20 cellular contexts compared by ENCODE assay signal in the genomic region with DNA sequence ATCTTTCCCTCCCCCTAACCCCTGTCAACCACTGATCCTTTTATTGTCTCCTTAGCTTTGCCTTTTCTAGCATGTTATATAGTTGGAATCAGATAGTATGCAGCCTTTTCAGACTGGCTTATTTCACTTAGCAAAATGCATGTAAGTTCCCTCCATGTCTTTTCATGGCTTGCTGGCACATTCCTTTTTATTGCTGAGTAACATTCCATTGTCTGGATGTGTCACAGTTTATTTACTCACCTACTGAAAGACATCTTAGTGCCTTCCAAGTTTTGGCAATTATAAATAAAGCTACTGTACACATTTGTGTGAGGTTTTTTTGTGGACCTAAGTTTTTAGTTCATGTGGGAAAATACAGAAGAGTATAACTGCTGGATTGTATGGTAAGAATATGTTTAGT.
"Had no signal": no experiment of that assay in that cellular context is flagged by ENCODE, and none has a peak within 500 bp of the region (broad histone marks: within the 10 kb centered on the region; RNA-seq: fewer than 3 reads in every experiment).

No MANE protein-coding gene starts in this region.

- ATAC-seq: activated CD4-positive, alpha-beta T cell treated with anti-CD3 and anti-CD28 coated beads for 36 hours; activated CD8-positive, alpha-beta memory T cell treated with anti-CD3 and anti-CD28 coated beads, Interleukin-2, amount 10 ng/mL, durations not matched to agents 7 days and 5 days; activated T-helper 17 cell treated with anti-CD3 and anti-CD28 coated beads, Interleukin-2, amount 50 U/mL, for 72 hours; stimulated activated naive B cell treated with anti-CD40 and anti-IgM and Interleukin-4, amounts not matched to agents 10 μg/mL and 1 μg/mL and 100 μg/mL, for 72 hours; T-cell; upper lobe of right lung; WTC11 had no signal

- H3K4me3 ChIP-seq: esophagus muscularis mucosa, left ventricle myocardium inferior, sigmoid colon, upper lobe of right lung had no signal

- H3K36me3 ChIP-seq: brain microvascular endothelial cell, esophagus muscularis mucosa, left ventricle myocardium inferior, sigmoid colon, upper lobe of right lung had no signal

- H3K27me3 ChIP-seq: brain microvascular endothelial cell, esophagus muscularis mucosa, sigmoid colon, upper lobe of right lung had no signal

- DNase-seq: activated CD4-positive, alpha-beta memory T cell treated with anti-CD3 and anti-CD28 coated beads, Interleukin-2, amount 10 ng/mL, durations not matched to agents 7 days and 5 days; activated CD4-positive, alpha-beta T cell treated with anti-CD3 and anti-CD28 coated beads for 36 hours; activated CD8-positive, alpha-beta memory T cell treated with anti-CD3 and anti-CD28 coated beads, Interleukin-2, amount 10 ng/mL, durations not matched to agents 7 days and 5 days; activated naive CD4-positive, alpha-beta T cell treated with Interleukin-2 at 50 U/mL for 16 hours; activated naive CD8-positive, alpha-beta T cell treated with anti-CD3 and anti-CD28 coated beads, Interleukin-2, amount 10 ng/mL, durations not matched to agents 7 days and 5 days; anterior cingulate cortex; brain microvascular endothelial cell; effector CD8-positive, alpha-beta T cell; foreskin fibroblast; islet precursor cell; left ventricle myocardium inferior; nephron progenitor cell; nucleus accumbens; sigmoid colon; stimulated activated naive B cell treated with anti-CD40 and anti-IgM and Interleukin-4, amounts not matched to agents 10 μg/mL and 1 μg/mL and 100 μg/mL, for 72 hours; T-cell; upper lobe of right lung had no signal

- H3K27ac ChIP-seq: brain microvascular endothelial cell, esophagus muscularis mucosa, left ventricle myocardium inferior, sigmoid colon, upper lobe of right lung had no signal

- H3K9me3 ChIP-seq: sigmoid colon had no signal

- H3K4me1 ChIP-seq: esophagus muscularis mucosa, left ventricle myocardium inferior, sigmoid colon, upper lobe of right lung had no signal
